27 cellular contexts compared by ENCODE assay signal in genomic region chr16:53078765-53079484, GRCh38. TPM values are rescaled to one million over a fixed set of nuclear protein-coding genes. Genes with fewer than 3 reads are reported as not detected.
DNase-seq lines count a peak whose midpoint lies in the region; ATAC-seq and TF ChIP-seq lines count a peak whose summit lies in the region.
"Had no signal": no experiment of that assay in that cellular context is flagged by ENCODE, and none has a peak within 500 bp of the region (broad histone marks: within the 10 kb centered on the region; RNA-seq: fewer than 3 reads in every experiment).

No MANE protein-coding gene starts in this region.

- no peak overlapping the region for H2BK15ac ChIP-seq in IMR-90 (ENCODE audit: low read depth, low read length)

- ATAC-seq in IMR-90 (ENCODE audit: low read depth), result no peak
- no peak for ATAC-seq in stimulated activated naive CD8-positive, alpha-beta T cell treated with anti-CD3 and anti-CD28 coated beads, Interleukin-15, amount 100 ng/mL, for 72 hours
- ATAC-seq: activated CD4-positive, CD25-positive, alpha-beta regulatory T cell treated with anti-CD3 and anti-CD28 coated beads, Interleukin-2, amount 50 U/mL, for 24 hours; activated CD8-positive, alpha-beta T cell treated with anti-CD3 and anti-CD28 coated beads, Interleukin-2, amount 10 ng/mL, durations not matched to agents 7 days and 5 days; activated T-cell treated with anti-CD3 and anti-CD28 coated beads, Interleukin-2, amount 50 U/mL, for 4 hours; naive thymus-derived CD4-positive, alpha-beta T cell; pancreas; T-cell had no signal

- WGBS in IMR-90 (ENCODE audit: extremely low coverage in 2 of 2, insufficient read length in 1 of 2), 2 experiments, result no CpG with 5 or more reads among the region's 6 CpGs

- TF ChIP-seq CTCF in A673 (conservative IDR thresholded peaks at IDR 0.05; ENCODE audit: low read depth, low read length) (no peak), IMR-90 (conservative IDR thresholded peaks at IDR 0.05; ENCODE audit: low read depth, low read length) (no peak), coronary artery (IDR thresholded peaks at IDR 0.05) (no peak), nephron progenitor cell (IDR thresholded peaks at IDR 0.05) (no peak), Calu3 (IDR thresholded peaks at IDR 0.05; ENCODE audit: unreplicated experiment) (no peak)

- CTCF ChIA-PET in A673 (lab: Charles Lee) (no interaction called here), IMR-90 (lab: Yijun Ruan, JAX) (interaction anchor here (1.3 kb wide), 1 partner anchor 13 kb away, joined by 3 read pairs; no protein-coding TSS in a partner anchor), Calu3 (lab: Charles Lee) (no interaction called here)

- H3K79me1 ChIP-seq in IMR-90 (ENCODE audit: low read depth in 1 of 2, low read length in 2 of 2), result peaks cover 39 to 59% of the 10 kb centered on the region in 2 experiments

- H2AK5ac ChIP-seq in IMR-90 (ENCODE audit: low read depth, low read length), result no peak overlapping the region

- H3K9me3 ChIP-seq in A673 (ENCODE audit: low read depth, low read length, poor library complexity, severe bottlenecking) (peaks cover 13% of the 10 kb centered on the region), IMR-90 (ENCODE audit: control insufficient read depth, insufficient read depth, low read length) (no peaks in the 10 kb centered on the region)
- H3K9me3 ChIP-seq: pancreas, testis had no signal

- no peak overlapping the region for H3K4ac ChIP-seq in IMR-90 (ENCODE audit: low read depth, low read length)

- peaks cover 31% of the 10 kb centered on the region for H3K9me1 ChIP-seq in IMR-90 (ENCODE audit: insufficient read depth, low read length)

- H3K4me3 ChIP-seq in A673 (ENCODE audit: low read depth, low read length, poor library complexity, severe bottlenecking), result no peak overlapping the region
- no peak overlapping the region for H3K4me3 ChIP-seq in IMR-90 (ENCODE audit: insufficient read depth, low read depth, low read length)
- no peak overlapping the region for H3K4me3 ChIP-seq in coronary artery
- H3K4me3 ChIP-seq: pancreas, testis had no signal

- BruUV-seq in A673 (replicated peaks; lab: Mats Ljungman, UMichigan), result no TSS peak
- no TSS peak for BruUV-seq in IMR-90 (replicated peaks; lab: Mats Ljungman, UMichigan)
- BruUV-seq in Calu3 (replicated peaks; lab: Mats Ljungman, UMichigan), result no TSS peak

- dilution Hi-C loops in IMR-90 (cut with HindIII; ENCODE audit: low sequenced_read_pairs, unreplicated experiment), result no loop called here

- H3K27me3 Mint-ChIP-seq in nephron progenitor cell (ENCODE audit: low read depth, poor library complexity), result peaks cover 2% of the 10 kb centered on the region
- no peaks in the 10 kb centered on the region for H3K27me3 Mint-ChIP-seq in Calu3 (ENCODE audit: unreplicated experiment)
- no peaks in the 10 kb centered on the region for H3K27me3 Mint-ChIP-seq in stimulated activated naive CD8-positive, alpha-beta T cell treated with anti-CD3 and anti-CD28 coated beads, Interleukin-15, amount 100 ng/mL, for 72 hours
- H3K27me3 Mint-ChIP-seq: CD4-positive, alpha-beta T cell; central memory CD8-positive, alpha-beta T cell had no signal

- H3K27ac ChIP-seq in A673 (ENCODE audit: low read depth, low read length, poor library complexity, severe bottlenecking) (peak overlapping the region; percentile 72), IMR-90 (ENCODE audit: insufficient read depth, low read length) (no peak overlapping the region), coronary artery (peak overlapping the region; percentile 71 to 90)
- H3K27ac ChIP-seq: pancreas, testis had no signal

- no peak overlapping the region for H3K14ac ChIP-seq in IMR-90 (replicated peaks; ENCODE audit: low read depth, low read length)

- no peak overlapping the region for H3K4me3 Mint-ChIP-seq in nephron progenitor cell
- no peak overlapping the region for H3K4me3 Mint-ChIP-seq in Calu3 (ENCODE audit: low read depth, unreplicated experiment)
- H3K4me3 Mint-ChIP-seq in stimulated activated naive CD8-positive, alpha-beta T cell treated with anti-CD3 and anti-CD28 coated beads, Interleukin-15, amount 100 ng/mL, for 72 hours, result no peak overlapping the region
- H3K4me3 Mint-ChIP-seq: activated CD8-positive, alpha-beta T cell treated with anti-CD3 and anti-CD28 coated beads, Interleukin-2, amount 10 ng/mL, durations not matched to agents 7 days and 5 days; activated naive CD4-positive, alpha-beta T cell treated with anti-CD3 and anti-CD28 coated beads for 36 hours; activated T-cell treated with anti-CD3 and anti-CD28 coated beads, Interleukin-2, amount 50 U/mL, for 4 hours; CD4-positive, alpha-beta T cell; central memory CD8-positive, alpha-beta T cell; naive thymus-derived CD4-positive, alpha-beta T cell; T-cell had no signal

- peaks cover 50% of the 10 kb centered on the region for H3K4me1 ChIP-seq in A673 (ENCODE audit: insufficient read depth, low read length, poor library complexity, severe bottlenecking)
- H3K4me1 ChIP-seq in IMR-90 (ENCODE audit: control insufficient read depth, insufficient read depth, low read length), result peaks cover 17% of the 10 kb centered on the region

- intact Hi-C loops in A673 (cut with micrococcal nuclease; ENCODE audit: unreplicated experiment), result no loop called here
- intact Hi-C loops in IMR-90 (cut with micrococcal nuclease), result no loop called here
- intact Hi-C loops in Calu3 (cut with micrococcal nuclease; ENCODE audit: unreplicated experiment), result no loop called here

- H3K4me1 Mint-ChIP-seq in nephron progenitor cell, result peaks cover 51% of the 10 kb centered on the region
- peaks cover 22% of the 10 kb centered on the region for H3K4me1 Mint-ChIP-seq in Calu3 (ENCODE audit: low read depth, unreplicated experiment)
- peaks cover 7% of the 10 kb centered on the region for H3K4me1 Mint-ChIP-seq in stimulated activated naive CD8-positive, alpha-beta T cell treated with anti-CD3 and anti-CD28 coated beads, Interleukin-15, amount 100 ng/mL, for 72 hours
- H3K4me1 Mint-ChIP-seq: T-cell had no signal

- H3K36me3 Mint-ChIP-seq in nephron progenitor cell (ENCODE audit: low read depth), result peaks cover 38% of the 10 kb centered on the region
- H3K36me3 Mint-ChIP-seq in Calu3 (ENCODE audit: insufficient read depth, unreplicated experiment), result peaks cover 6% of the 10 kb centered on the region

- H4K5ac ChIP-seq in IMR-90 (ENCODE audit: low read depth, low read length), result peak overlapping the region; percentile 19; the same call in 1 of the 2 replicates

- no peak overlapping the region for H2AFZ ChIP-seq in IMR-90 (replicated peaks; ENCODE audit: low read length, poor library complexity)

- H2BK120ac ChIP-seq in IMR-90 (ENCODE audit: low read depth, low read length), result no peak overlapping the region

- H3K36me3 ChIP-seq in A673 (ENCODE audit: insufficient read depth, low read length, poor library complexity, severe bottlenecking) (peaks cover 6% of the 10 kb centered on the region), IMR-90 (ENCODE audit: control insufficient read depth, insufficient read depth, low read length) (no peaks in the 10 kb centered on the region)
- H3K36me3 ChIP-seq: pancreas had no signal

- in situ Hi-C loops in IMR-90 (cut with MboI; ENCODE audit: low sequenced_read_pairs), result no loop called here

- H3K9me3 Mint-ChIP-seq in nephron progenitor cell (peaks cover 34% of the 10 kb centered on the region), Calu3 (ENCODE audit: low read depth, unreplicated experiment) (peaks cover 8% of the 10 kb centered on the region)
- peaks cover 2 to 16% of the 10 kb centered on the region in 2 donors for H3K9me3 Mint-ChIP-seq in stimulated activated naive CD8-positive, alpha-beta T cell treated with anti-CD3 and anti-CD28 coated beads, Interleukin-15, amount 100 ng/mL, for 72 hours
- H3K9me3 Mint-ChIP-seq: activated T-cell treated with anti-CD3 and anti-CD28 coated beads, Interleukin-2, amount 50 U/mL, for 4 hours; CD4-positive, alpha-beta T cell; central memory CD8-positive, alpha-beta T cell had no signal

- no peak overlapping the region for H2AK9ac ChIP-seq in IMR-90 (replicated peaks; ENCODE audit: low read depth, low read length, poor library complexity)

- peak overlapping the region; percentile 7; the same call in 1 of the 2 replicates for H3K18ac ChIP-seq in IMR-90 (ENCODE audit: low read depth, low read length)

- H4K20me1 ChIP-seq in IMR-90 (ENCODE audit: insufficient read depth, low read length), result peaks cover 13% of the 10 kb centered on the region; the same call in 1 of the 2 replicates

- TF ChIP-seq RAD21 in IMR-90 (IDR thresholded peaks at IDR 0.05; ENCODE audit: low read length), result no peak

- H3K27me3 ChIP-seq in A673 (replicated peaks; ENCODE audit: insufficient read depth, low read depth, low read length, poor library complexity) (no peaks in the 10 kb centered on the region), IMR-90 (ENCODE audit: control insufficient read depth, insufficient read depth, low read length) (no peaks in the 10 kb centered on the region)
- H3K27me3 ChIP-seq: pancreas, testis had no signal

- H4K8ac ChIP-seq in IMR-90 (ENCODE audit: low read depth in 2 of 2, low read length in 2 of 2), result no peak overlapping the region

- H3K27ac Mint-ChIP-seq in nephron progenitor cell (peak overlapping the region; percentile 18), Calu3 (ENCODE audit: unreplicated experiment) (no peak overlapping the region)
- H3K27ac Mint-ChIP-seq in stimulated activated naive CD8-positive, alpha-beta T cell treated with anti-CD3 and anti-CD28 coated beads, Interleukin-15, amount 100 ng/mL, for 72 hours, result no peak overlapping the region
- H3K27ac Mint-ChIP-seq: activated CD8-positive, alpha-beta T cell treated with anti-CD3 and anti-CD28 coated beads, Interleukin-2, amount 10 ng/mL, durations not matched to agents 7 days and 5 days; activated naive CD4-positive, alpha-beta T cell treated with anti-CD3 and anti-CD28 coated beads for 36 hours; CD4-positive, alpha-beta T cell; naive thymus-derived CD4-positive, alpha-beta T cell; T-cell had no signal

- peak overlapping the region; percentile 16; the same call in 1 of the 2 replicates for H3K23ac ChIP-seq in IMR-90 (ENCODE audit: low read depth, low read length)

- no peak overlapping the region for H4K91ac ChIP-seq in IMR-90 (ENCODE audit: insufficient read depth, low read depth, low read length)

- TF ChIP-seq POLR2A in IMR-90 (IDR thresholded peaks at IDR 0.05; ENCODE audit: low read depth, low read length), result no peak

- no peak overlapping the region for H3K4me2 ChIP-seq in IMR-90 (ENCODE audit: low read depth, low read length)

- no peak overlapping the region for H3K9ac ChIP-seq in IMR-90 (ENCODE audit: low read depth, low read length)

- POLR2A ChIA-PET in A673 (lab: Charles Lee; ENCODE audit: low non-redundant PET), result no interaction called here
- POLR2A ChIA-PET in IMR-90 (lab: Charles Lee; ENCODE audit: unreplicated experiment), result no interaction called here

- H3K56ac ChIP-seq in IMR-90 (ENCODE audit: extremely low read depth, insufficient read depth, low read length), result no peak overlapping the region

- DNase-seq in A673 (ENCODE audit: low spot score) (no peak), IMR-90 (peak; percentile 53), coronary artery (ENCODE audit: low spot score) (no peak), nephron progenitor cell (no peak), COLO829 (ENCODE audit: low spot score) (no peak), Calu3 (no peak), HuH-7 (ENCODE audit: low spot score) (no peak)
- no peak for DNase-seq in stimulated activated naive CD8-positive, alpha-beta T cell treated with anti-CD3 and anti-CD28 coated beads, Interleukin-15, amount 100 ng/mL, for 72 hours
- DNase-seq: activated CD8-positive, alpha-beta T cell treated with anti-CD3 and anti-CD28 coated beads, Interleukin-2, amount 10 ng/mL, durations not matched to agents 7 days and 5 days; activated naive CD4-positive, alpha-beta T cell treated with anti-CD3 and anti-CD28 coated beads for 36 hours; activated T-cell treated with anti-CD3 and anti-CD28 coated beads, Interleukin-2, amount 50 U/mL, for 4 hours; anterior cingulate cortex; CD4-positive, alpha-beta T cell; DMS79; kidney glomerular epithelial cell; mesendoderm; naive thymus-derived CD4-positive, alpha-beta T cell; NCI-H1048; NCI-H187 treated with DMSO at 0.1 percent for 48 hours; NCI-H748 treated with DMSO at 0.1 percent for 48 hours; pancreas; SHP77; T-cell; testis had no signal

- no peak overlapping the region for H2BK20ac ChIP-seq in IMR-90 (ENCODE audit: low read depth, low read length)

- H2BK5ac ChIP-seq in IMR-90 (ENCODE audit: low read depth, low read length, poor library complexity, severe bottlenecking), result no peak overlapping the region

RNA-seq across cellular contexts. Expression of gene CHD9, which starts 24.1 kb away (rescaled TPM):
- total RNA-seq in A673 (2021), result 64.1 and 76.8 TPM in 2 replicates
- total RNA-seq in IMR-90 (2012; rRNA removed), result 48.8 and 61.4 TPM in 2 replicates
- 8.4 and 9.1 TPM in 2 replicates for polyA plus RNA-seq in IMR-90 (2012; rRNA removed)
- polyA plus RNA-seq in IMR-90 (2012; cell fraction: cytosol; rRNA removed), result 0.93 and 1.8 TPM in 2 replicates
- polyA plus RNA-seq in IMR-90 (2012; cell fraction: nucleus; rRNA removed; ENCODE audit: low replicate concordance), result 1.9 and 26.7 TPM in 2 replicates
- 61.8 and 69.5 TPM in 2 replicates for total RNA-seq in Calu3 (2022)

RNA-seq across cellular contexts. Expression of gene CHD9NB, which starts 26.2 kb away (rescaled TPM):
- total RNA-seq in A673 (2021) (3.8 and 4.3 TPM in 2 replicates), IMR-90 (2012; rRNA removed) (1.1 TPM in 2 replicates), Calu3 (2022) (5.9 and 6.4 TPM in 2 replicates)
- 0.94 and 1.2 TPM in 2 replicates for polyA plus RNA-seq in IMR-90 (2012; rRNA removed)
- 0.29 and 0.55 TPM in 2 replicates for polyA plus RNA-seq in IMR-90 (2012; cell fraction: cytosol; rRNA removed)
- polyA plus RNA-seq in IMR-90 (2012; cell fraction: nucleus; rRNA removed; ENCODE audit: low replicate concordance), result 0.41 and 0.61 TPM in 2 replicates
- total RNA-seq: activated T-cell treated with anti-CD3 and anti-CD28 coated beads, Interleukin-2, amount 50 U/mL, for 4 hours; CD4-positive, alpha-beta T cell; OCI-LY7; T-cell had no signal
- polyA plus RNA-seq: naive thymus-derived CD4-positive, alpha-beta T cell had no signal
